In the genomic region with DNA sequence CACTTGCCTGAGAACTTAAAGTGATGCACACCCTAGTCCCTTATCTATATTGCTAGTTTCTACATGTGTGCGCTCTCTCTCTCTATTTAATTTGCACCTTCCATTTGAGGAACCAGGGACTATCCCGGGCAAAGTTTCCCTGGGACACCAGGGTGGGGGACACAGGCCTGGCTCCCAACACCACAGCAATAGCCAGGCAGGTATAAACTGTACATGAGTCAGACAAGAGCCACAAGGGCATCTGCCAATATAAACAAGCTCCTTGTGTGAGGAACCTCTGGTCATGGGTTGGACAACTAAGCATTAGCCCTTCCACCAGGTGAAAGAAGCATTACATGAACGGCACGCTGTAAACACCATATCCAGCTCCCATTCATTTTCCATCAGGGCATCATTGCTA, we compare ENCODE assay signal across 24 cellular contexts.
"Had no signal": no experiment of that assay in that cellular context is flagged by ENCODE, and none has a peak within 500 bp of the region (broad histone marks: within the 10 kb centered on the region; RNA-seq: fewer than 3 reads in every experiment).

No MANE protein-coding gene starts in this region.

- H3K4me1 Mint-ChIP-seq: activated CD4-positive, alpha-beta T cell treated with anti-CD3 and anti-CD28 coated beads for 36 hours; activated naive CD4-positive, alpha-beta T cell treated with anti-CD3 and anti-CD28 coated beads, Interleukin-2, amount 10 ng/mL, durations not matched to agents 7 days and 5 days; activated naive CD8-positive, alpha-beta T cell treated with anti-CD3 and anti-CD28 coated beads for 36 hours had no signal

- H3K27ac Mint-ChIP-seq: activated CD4-positive, alpha-beta T cell treated with anti-CD3 and anti-CD28 coated beads for 36 hours; activated CD8-positive, alpha-beta T cell treated with anti-CD3 and anti-CD28 coated beads for 36 hours; activated naive CD4-positive, alpha-beta T cell treated with anti-CD3 and anti-CD28 coated beads, Interleukin-2, amount 10 ng/mL, durations not matched to agents 7 days and 5 days; activated naive CD8-positive, alpha-beta T cell treated with anti-CD3 and anti-CD28 coated beads for 36 hours; activated T-cell treated with anti-CD3 and anti-CD28 coated beads, Interleukin-2, amount 50 U/mL, for 72 hours; activated T-helper 2 cell treated with anti-CD3 and anti-CD28 coated beads, Interferon-gamma antibody, Interleukin-2, Interleukin-4, amounts not matched to agents 10 μg/mL and 5 μg/mL and 100 μg/mL, durations not matched to agents 14 hours and 24 hours and 36 hours had no signal

- H3K9ac ChIP-seq: SK-N-SH had no signal

- H3K9me3 Mint-ChIP-seq: activated CD8-positive, alpha-beta T cell treated with anti-CD3 and anti-CD28 coated beads for 36 hours; activated naive CD4-positive, alpha-beta T cell treated with anti-CD3 and anti-CD28 coated beads, Interleukin-2, amount 10 ng/mL, durations not matched to agents 7 days and 5 days; activated naive CD8-positive, alpha-beta T cell treated with anti-CD3 and anti-CD28 coated beads for 36 hours; activated T-helper 2 cell treated with anti-CD3 and anti-CD28 coated beads, Interferon-gamma antibody, Interleukin-2, Interleukin-4, amounts not matched to agents 10 μg/mL and 5 μg/mL and 100 μg/mL, durations not matched to agents 14 hours and 24 hours and 36 hours had no signal

- ATAC-seq: activated CD4-positive, alpha-beta T cell treated with anti-CD3 and anti-CD28 coated beads for 36 hours; activated CD8-positive, alpha-beta T cell treated with anti-CD3 and anti-CD28 coated beads for 36 hours; activated T-cell treated with anti-CD3 and anti-CD28 coated beads, Interleukin-2, amount 50 U/mL, for 72 hours; Panc1 had no signal

- H3K36me3 Mint-ChIP-seq: activated naive CD4-positive, alpha-beta T cell treated with anti-CD3 and anti-CD28 coated beads, Interleukin-2, amount 10 ng/mL, durations not matched to agents 7 days and 5 days; activated naive CD8-positive, alpha-beta T cell treated with anti-CD3 and anti-CD28 coated beads for 36 hours had no signal

- H3K27me3 Mint-ChIP-seq: activated naive CD4-positive, alpha-beta T cell treated with anti-CD3 and anti-CD28 coated beads, Interleukin-2, amount 10 ng/mL, durations not matched to agents 7 days and 5 days had no signal

- H3K4me3 ChIP-seq: SJCRH30 had no signal

- H3K4me1 ChIP-seq: SJCRH30 had no signal

- H3K27me3 ChIP-seq: SJCRH30 had no signal

- H3K4me3 Mint-ChIP-seq: activated CD4-positive, alpha-beta T cell treated with anti-CD3 and anti-CD28 coated beads for 36 hours; activated CD8-positive, alpha-beta T cell treated with anti-CD3 and anti-CD28 coated beads for 36 hours; activated naive CD4-positive, alpha-beta T cell treated with anti-CD3 and anti-CD28 coated beads, Interleukin-2, amount 10 ng/mL, durations not matched to agents 7 days and 5 days; activated naive CD8-positive, alpha-beta T cell treated with anti-CD3 and anti-CD28 coated beads for 36 hours; activated T-cell treated with anti-CD3 and anti-CD28 coated beads, Interleukin-2, amount 50 U/mL, for 72 hours had no signal

- H3K4me2 ChIP-seq: SK-N-SH had no signal

- H3K36me3 ChIP-seq: SJCRH30, WERI-Rb-1 had no signal

- H3K9me3 ChIP-seq: SJCRH30, SK-N-SH had no signal

- DNase-seq: activated CD4-positive, alpha-beta T cell treated with anti-CD3 and anti-CD28 coated beads for 36 hours; activated CD8-positive, alpha-beta memory T cell treated with anti-CD3 and anti-CD28 coated beads, Interleukin-2, amount 50 U/mL, for 4 hours; activated CD8-positive, alpha-beta T cell treated with anti-CD3 and anti-CD28 coated beads for 36 hours; activated gamma-delta T cell treated with Interleukin-2 at 50 U/mL for 16 hours; activated naive CD4-positive, alpha-beta T cell treated with anti-CD3 and anti-CD28 coated beads, Interleukin-2, amount 10 ng/mL, durations not matched to agents 7 days and 5 days; activated naive CD8-positive, alpha-beta T cell treated with anti-CD3 and anti-CD28 coated beads for 36 hours; activated T-cell treated with anti-CD3 and anti-CD28 coated beads, Interleukin-2, amount 50 U/mL, for 72 hours; cerebellar nuclear complex; MM.1S; NCI-H1105; NCI-H1436; NCI-H1694 treated with DMSO at 0.1 percent for 48 hours; NCI-H2227 treated with DMSO at 0.1 percent for 48 hours; NCI-H446 treated with DMSO at 0.1 percent for 48 hours; NCI-H524 treated with DMSO at 0.1 percent for 48 hours; NCI-H748 treated with DMSO at 0.1 percent for 48 hours; Right ventricle myocardium superior; SJCRH30; SK-N-SH; T-helper 1 cell; WERI-Rb-1 had no signal

- H3K27ac ChIP-seq: RWPE1, SJCRH30, WERI-Rb-1 had no signal
